In genomic region chr1:156281281-156282142, GRCh38 we compare ENCODE assay signal across 8 cellular contexts. TPM values are rescaled to one million over a fixed set of nuclear protein-coding genes. Genes with fewer than 3 reads are reported as not detected.
A peak's percentile ranks its signal among the peaks of the same experiment; 100 is the strongest.
DNase-seq lines count a peak whose midpoint lies in the region; ATAC-seq and TF ChIP-seq lines count a peak whose summit lies in the region.

No MANE protein-coding gene starts in this region.

- peaks cover 7% of the 10 kb centered on the region for H3F3A ChIP-seq in MM.1S (ENCODE audit: insufficient read depth, low read length)

- no peak overlapping the region for H3K4ac ChIP-seq in neuronal stem cell (ENCODE audit: low read length)

- CTCF ChIA-PET in BJ (lab: Yijun Ruan, JAX), result interaction anchor here (0.6 to 1.8 kb wide), 3 partner anchors 10 to 182 kb away, joined by 3 to 6 read pairs (median 6); no protein-coding TSS in a partner anchor
- CTCF ChIA-PET in activated CD8-positive, alpha-beta T cell treated with anti-CD3 and anti-CD28 coated beads for 36 hours (lab: Charles Lee), result interaction anchor here (1.3 to 6.1 kb wide), 10 partner anchors 9 to 151 kb away, joined by 3 to 37 read pairs (median 6); partner anchors contain the start of gene CCT3

- no peak overlapping the region for H4K8ac ChIP-seq in neuronal stem cell (ENCODE audit: low read depth, low read length)

- peaks cover 41% of the 10 kb centered on the region for H3K36me3 Mint-ChIP-seq in activated CD8-positive, alpha-beta T cell treated with anti-CD3 and anti-CD28 coated beads for 36 hours (ENCODE audit: low read depth)

- H2BK120ac ChIP-seq in neuronal stem cell (ENCODE audit: low read depth, low read length), result no peak overlapping the region

- peaks cover 23% of the 10 kb centered on the region; the same call in 1 of the 2 replicates for H3K4me1 ChIP-seq in MM.1S (ENCODE audit: low read length)
- peaks cover 5% of the 10 kb centered on the region for H3K4me1 ChIP-seq in fibroblast of lung (ENCODE audit: control insufficient read depth, extremely low read depth, insufficient read depth, low read length)
- H3K4me1 ChIP-seq in neuronal stem cell (ENCODE audit: control insufficient read depth in 2 of 2, insufficient read depth in 1 of 2, low read depth in 1 of 2, low read length in 2 of 2), result peaks cover 11 to 12% of the 10 kb centered on the region in 2 donors
- peaks cover 0 to 8% of the 10 kb centered on the region in 2 donors for H3K4me1 ChIP-seq in aorta (ENCODE audit: control insufficient read depth in 1 of 2, insufficient read depth in 2 of 2, low read length in 2 of 2)

- ATAC-seq in activated CD8-positive, alpha-beta T cell treated with anti-CD3 and anti-CD28 coated beads for 36 hours, result peak; percentile 74
- ATAC-seq in aorta (ENCODE audit: low FRiP score), result no peak

- H2BK15ac ChIP-seq in neuronal stem cell (ENCODE audit: low read length), result no peak overlapping the region

- H3K79me2 ChIP-seq in MM.1S (ENCODE audit: low read length) (peaks cover 83% of the 10 kb centered on the region), fibroblast of lung (ENCODE audit: control insufficient read depth, insufficient read depth, low read length) (peaks cover 38% of the 10 kb centered on the region)

- H3K14ac ChIP-seq in neuronal stem cell (ENCODE audit: low read length), result no peak overlapping the region

- H3K79me1 ChIP-seq in neuronal stem cell (ENCODE audit: low read depth, low read length), result peaks cover 7% of the 10 kb centered on the region

- no peak overlapping the region for H3K23ac ChIP-seq in neuronal stem cell (ENCODE audit: low read depth, low read length, poor library complexity)

- no peak overlapping the region for H2AK5ac ChIP-seq in neuronal stem cell (ENCODE audit: low read depth, low read length)

- peak overlapping the region; percentile 56; the same call in 1 of the 2 replicates for H2AFZ ChIP-seq in MM.1S (ENCODE audit: low read length)
- H2AFZ ChIP-seq in fibroblast of lung (ENCODE audit: low read length), result no peak overlapping the region
- peak overlapping the region; percentile 96 for H2AFZ ChIP-seq in neuronal stem cell (ENCODE audit: low read length)

- H3K27me3 Mint-ChIP-seq in activated CD8-positive, alpha-beta T cell treated with anti-CD3 and anti-CD28 coated beads for 36 hours, result no peaks in the 10 kb centered on the region

- H3K4me3 ChIP-seq in BJ (ENCODE audit: low read depth, low read length), result peak overlapping the region; percentile 90
- H3K4me3 ChIP-seq in MM.1S (ENCODE audit: low read length), result peak overlapping the region; percentile 84
- H3K4me3 ChIP-seq in fibroblast of lung (replicated peaks in 1 of 4; ENCODE audit: control extremely low read depth in 1 of 4, insufficient read depth in 1 of 4, low read depth in 3 of 4, low read length in 4 of 4), result peak overlapping the region; percentile 58 to 98 (median 91)
- H3K4me3 ChIP-seq in neuronal stem cell (ENCODE audit: low read length in 2 of 2), result peak overlapping the region; percentile 84 to 90
- H3K4me3 ChIP-seq in aorta (ENCODE audit: low read length in 2 of 2), result peak overlapping the region; percentile 67 to 90

- intact Hi-C loops in activated CD8-positive, alpha-beta T cell treated with anti-CD3 and anti-CD28 coated beads for 36 hours (cut with micrococcal nuclease), result loop anchor here (2.0 kb wide), 1 partner anchor 55 kb away; no protein-coding TSS in a partner anchor
- intact Hi-C loops in aorta (cut with DNase I), result no loop called here

- H2BK12ac ChIP-seq in neuronal stem cell (ENCODE audit: low read length), result no peak overlapping the region

- H3K9me3 Mint-ChIP-seq in activated CD8-positive, alpha-beta T cell treated with anti-CD3 and anti-CD28 coated beads for 36 hours, result no peaks in the 10 kb centered on the region

- H3K4me3 Mint-ChIP-seq in activated CD8-positive, alpha-beta T cell treated with anti-CD3 and anti-CD28 coated beads for 36 hours, result peak overlapping the region; percentile 99

- H3K36me3 ChIP-seq in BJ (ENCODE audit: control insufficient read depth, insufficient read depth, low read length) (peaks cover 6% of the 10 kb centered on the region), MM.1S (replicated peaks; ENCODE audit: insufficient read depth, low read length) (peaks cover 21% of the 10 kb centered on the region), fibroblast of lung (ENCODE audit: control insufficient read depth, insufficient read depth, low read length) (peaks cover 15% of the 10 kb centered on the region), neuronal stem cell (replicated peaks in 1 of 2; ENCODE audit: control insufficient read depth in 2 of 2, insufficient read depth in 2 of 2, low read length in 2 of 2) (peaks cover 26 to 45% of the 10 kb centered on the region in 2 donors), aorta (ENCODE audit: control insufficient read depth in 1 of 2, insufficient read depth in 2 of 2, low read length in 1 of 2) (peaks cover 0 to 2% of the 10 kb centered on the region in 2 donors)

- H3K4me2 ChIP-seq in MM.1S (ENCODE audit: low read depth, low read length) (peak overlapping the region; percentile 90), fibroblast of lung (ENCODE audit: extremely low read depth, insufficient read depth, low read length) (peak overlapping the region; percentile 98), neuronal stem cell (ENCODE audit: insufficient read depth, low read length, poor library complexity, severe bottlenecking) (peak overlapping the region; percentile 64)

- peak overlapping the region; percentile 94 for H3K27ac Mint-ChIP-seq in activated CD8-positive, alpha-beta T cell treated with anti-CD3 and anti-CD28 coated beads for 36 hours

- no CpG with 5 or more reads among the region's 20 CpGs for WGBS in neuronal stem cell (ENCODE audit: extremely low coverage in 2 of 2, insufficient read length in 2 of 2, insufficient replicate concordance in 1 of 2), 2 donors
- WGBS in aorta, 2 donors, result 9 to 11% methylated on average over 20 of the region's 20 CpGs

- no peak overlapping the region for H4K91ac ChIP-seq in neuronal stem cell (ENCODE audit: low read depth, low read length, poor library complexity)

- POLR2A ChIA-PET in BJ (lab: Charles Lee), result no interaction called here
- POLR2A ChIA-PET in activated CD8-positive, alpha-beta T cell treated with anti-CD3 and anti-CD28 coated beads for 36 hours (lab: Charles Lee), result interaction anchor here (0.6 to 5.1 kb wide), 28 partner anchors 9 to 315 kb away, joined by 3 to 50 read pairs (median 4); partner anchors contain the start of genes CCT3, GLMP, PMF1 and TSACC

- 0 out of 2 replicates have a peak, but pooled peaks cover 3% of the 10 kb centered on the region for H4K20me1 ChIP-seq in MM.1S (ENCODE audit: insufficient read depth, low read length)
- H4K20me1 ChIP-seq in fibroblast of lung (ENCODE audit: control insufficient read depth, extremely low read depth, insufficient read depth, low read length), result peaks cover 2% of the 10 kb centered on the region

- H3K9me3 ChIP-seq in MM.1S (replicated peaks; ENCODE audit: insufficient read depth, low read length) (no peaks in the 10 kb centered on the region), fibroblast of lung (ENCODE audit: control insufficient read depth, insufficient read depth, low read depth, low read length) (no peaks in the 10 kb centered on the region), neuronal stem cell (replicated peaks in 1 of 2; ENCODE audit: control insufficient read depth in 2 of 2, insufficient read depth in 1 of 2, low read depth in 1 of 2, low read length in 2 of 2) (no peaks in the 10 kb centered on the region), aorta (ENCODE audit: control insufficient read depth, low read length) (no peaks in the 10 kb centered on the region)

- H3K9me2 ChIP-seq in MM.1S (replicated peaks; ENCODE audit: insufficient read depth, low read length), result no peaks in the 10 kb centered on the region

- no peak overlapping the region for H3K18ac ChIP-seq in neuronal stem cell (ENCODE audit: low read length)

- H2BK5ac ChIP-seq in neuronal stem cell (ENCODE audit: low read length), result no peak overlapping the region

- H3K4me1 Mint-ChIP-seq in activated CD8-positive, alpha-beta T cell treated with anti-CD3 and anti-CD28 coated beads for 36 hours (ENCODE audit: low read depth), result peaks cover 32% of the 10 kb centered on the region

- DNase-seq in BJ (ENCODE audit: low read depth) (no peak), GM19238 (ENCODE audit: insufficient read length, low spot score) (peak; percentile 33), MM.1S (peak; percentile 91), fibroblast of lung (ENCODE audit: low read depth in 2 of 2) (peak; percentile 31 to 57), neuronal stem cell (ENCODE audit: low spot score) (no peak), aorta (peak in 1 of 2 donors; percentile 57), SW 1271 (lab: John Stamatoyannopoulos, UW) (no peak)
- peak; percentile 83 for DNase-seq in activated CD8-positive, alpha-beta T cell treated with anti-CD3 and anti-CD28 coated beads for 36 hours

- peak; percentile 20; the same call in 1 of the 2 replicates for TF ChIP-seq CTCF in BJ (IDR thresholded peaks at IDR 0.05; ENCODE audit: insufficient read depth, low read depth, low read length)
- peak; percentile 43 for TF ChIP-seq CTCF in MM.1S (IDR thresholded peaks at IDR 0.05; ENCODE audit: low read length)
- no peak for TF ChIP-seq CTCF in activated CD8-positive, alpha-beta T cell treated with anti-CD3 and anti-CD28 coated beads for 36 hours (IDR thresholded peaks at IDR 0.05)
- TF ChIP-seq CTCF in fibroblast of lung (conservative IDR thresholded peaks at IDR 0.05 in 1 of 2, IDR thresholded peaks at IDR 0.05 in 1 of 2; ENCODE audit: low read depth in 1 of 2, low read length in 2 of 2), result no peak

- H3K9ac ChIP-seq in MM.1S (ENCODE audit: low read length), result peak overlapping the region; percentile 79
- H3K9ac ChIP-seq in fibroblast of lung (ENCODE audit: insufficient read depth, low read length), result peak overlapping the region; percentile 87
- no peak overlapping the region for H3K9ac ChIP-seq in neuronal stem cell (ENCODE audit: low read depth, low read length, poor library complexity)

- peak overlapping the region; percentile 68 for H3K27ac ChIP-seq in MM.1S (ENCODE audit: low read length)
- peak overlapping the region; percentile 68 for H3K27ac ChIP-seq in fibroblast of lung (ENCODE audit: insufficient read depth, low read length)
- no peak overlapping the region for H3K27ac ChIP-seq in neuronal stem cell (replicated peaks; ENCODE audit: low read length)
- H3K27ac ChIP-seq in aorta (ENCODE audit: low read depth in 1 of 2, low read length in 2 of 2), result no peak overlapping the region

- H3K27me3 ChIP-seq in BJ (ENCODE audit: control insufficient read depth, insufficient read depth, low read length), result no peaks in the 10 kb centered on the region
- H3K27me3 ChIP-seq in MM.1S (replicated peaks; ENCODE audit: insufficient read depth, low read length), result no peaks in the 10 kb centered on the region
- H3K27me3 ChIP-seq in fibroblast of lung (ENCODE audit: control insufficient read depth, insufficient read depth, low read length), result no peaks in the 10 kb centered on the region
- no peaks in the 10 kb centered on the region for H3K27me3 ChIP-seq in neuronal stem cell (ENCODE audit: control insufficient read depth in 3 of 3, insufficient read depth in 3 of 3, low read depth in 1 of 3, low read length in 3 of 3)
- H3K27me3 ChIP-seq in aorta (ENCODE audit: control insufficient read depth in 1 of 2, insufficient read depth in 2 of 2, low read length in 1 of 2), result no peaks in the 10 kb centered on the region

RNA-seq across cellular contexts. Expression of gene SMG5, which starts 1.1 kb away (rescaled TPM):
- polyA plus RNA-seq in BJ (2011; rRNA removed) (22.8 and 32.6 TPM in 2 replicates), fibroblast of lung (18.6 and 21.6 TPM in 2 replicates), aorta (10 to 100 TPM; 21.9 to 34.7 TPM)
- 17.8 and 19.3 TPM in 2 replicates for polyA minus RNA-seq in BJ (2011; rRNA and poly(A)+ RNA removed)
- 10 to 100 TPM; 70.3 to 70.7 TPM for total RNA-seq in activated CD8-positive, alpha-beta T cell treated with anti-CD3 and anti-CD28 coated beads for 36 hours
- total RNA-seq in fibroblast of lung (47.3 and 65.9 TPM in 2 replicates), aorta (10 to 100 TPM; 47.2 to 58.6 TPM)
- polyA plus RNA-seq in fibroblast of lung (2012), result 31.6 and 34.8 TPM in 2 replicates
- polyA minus RNA-seq in fibroblast of lung (ENCODE audit: low replicate concordance), result 48.8 and 65.7 TPM in 2 replicates
- 36.6 TPM for polyA plus RNA-seq in neuronal stem cell (2013, experiment 1 of 2)
- polyA plus RNA-seq in neuronal stem cell (2013, experiment 2 of 2), result 35.4 TPM

RNA-seq across cellular contexts. Expression of gene TMEM79, which starts 2.6 kb away (rescaled TPM):
- polyA plus RNA-seq in BJ (2011; rRNA removed) (2.3 and 3.3 TPM in 2 replicates), fibroblast of lung (1.1 and 1.5 TPM in 2 replicates), aorta (1 to 10 TPM; 1.4 to 2.1 TPM)
- 1.9 and 2.4 TPM in 2 replicates for polyA minus RNA-seq in BJ (2011; rRNA and poly(A)+ RNA removed)
- total RNA-seq in activated CD8-positive, alpha-beta T cell treated with anti-CD3 and anti-CD28 coated beads for 36 hours, result 1 to 10 TPM; 8.0 to 8.2 TPM
- total RNA-seq in fibroblast of lung (2.8 and 3.6 TPM in 2 replicates), aorta (1 to 10 TPM; 1.2 to 2.6 TPM)
- polyA plus RNA-seq in fibroblast of lung (2012), result 2.6 and 3.0 TPM in 2 replicates
- 2.7 and 3.3 TPM in 2 replicates for polyA minus RNA-seq in fibroblast of lung (ENCODE audit: low replicate concordance)
- 1.4 TPM for polyA plus RNA-seq in neuronal stem cell (2013, experiment 1 of 2)
- 1.5 TPM for polyA plus RNA-seq in neuronal stem cell (2013, experiment 2 of 2)

RNA-seq across cellular contexts. Expression of gene GLMP, which starts 14.0 kb away (rescaled TPM):
- polyA plus RNA-seq in BJ (2011; rRNA removed) (31.9 and 41.1 TPM in 2 replicates), fibroblast of lung (40.4 and 46.3 TPM in 2 replicates), aorta (10 to 100 TPM; 42.2 to 57.1 TPM)
- polyA minus RNA-seq in BJ (2011; rRNA and poly(A)+ RNA removed), result 13.9 and 23.6 TPM in 2 replicates
- 10 to 100 TPM in 1 of 2 experiments, 1 to 10 TPM in 1; 9.3 to 11.3 TPM for total RNA-seq in activated CD8-positive, alpha-beta T cell treated with anti-CD3 and anti-CD28 coated beads for 36 hours
- total RNA-seq in fibroblast of lung (71.9 and 93.5 TPM in 2 replicates), aorta (10 to 100 TPM; 36.4 to 50.8 TPM)
- 88.1 and 96.7 TPM in 2 replicates for polyA plus RNA-seq in fibroblast of lung (2012)
- polyA minus RNA-seq in fibroblast of lung (ENCODE audit: low replicate concordance), result 56.0 and 75.1 TPM in 2 replicates
- 40.3 TPM for polyA plus RNA-seq in neuronal stem cell (2013, experiment 1 of 2)
- 39.2 TPM for polyA plus RNA-seq in neuronal stem cell (2013, experiment 2 of 2)

RNA-seq across cellular contexts. Expression of gene VHLL, which starts 17.6 kb away (rescaled TPM):
- not detected in 2 replicates for polyA plus RNA-seq in BJ (2011; rRNA removed)
- not detected in 2 replicates for polyA minus RNA-seq in BJ (2011; rRNA and poly(A)+ RNA removed)
- under 1 TPM in 1 of 2 experiments, not detected in 1; 0.43 TPM for total RNA-seq in activated CD8-positive, alpha-beta T cell treated with anti-CD3 and anti-CD28 coated beads for 36 hours
- not detected in 2 replicates for total RNA-seq in fibroblast of lung
- not detected in 2 replicates for polyA plus RNA-seq in fibroblast of lung
- not detected in 2 replicates for polyA plus RNA-seq in fibroblast of lung (2012)
- not detected in 2 replicates for polyA minus RNA-seq in fibroblast of lung (ENCODE audit: low replicate concordance)
- polyA plus RNA-seq in neuronal stem cell (2013, experiment 1 of 2), result not detected
- polyA plus RNA-seq in neuronal stem cell (2013, experiment 2 of 2), result 0.08 TPM
- total RNA-seq in aorta, result not detected
- polyA plus RNA-seq in aorta, result not detected

RNA-seq across cellular contexts. Expression of gene PAQR6, which starts 33.7 kb away (rescaled TPM):
- polyA plus RNA-seq in BJ (2011; rRNA removed), result 0.06 and 0.18 TPM in 2 replicates
- not detected in 2 replicates for polyA minus RNA-seq in BJ (2011; rRNA and poly(A)+ RNA removed)
- 1 to 10 TPM; 4.7 to 5.0 TPM for total RNA-seq in activated CD8-positive, alpha-beta T cell treated with anti-CD3 and anti-CD28 coated beads for 36 hours
- 0.26 and 0.33 TPM in 2 replicates for total RNA-seq in fibroblast of lung
- 0.05 and 0.17 TPM in 2 replicates for polyA plus RNA-seq in fibroblast of lung
- polyA plus RNA-seq in fibroblast of lung (2012), result 0.27 and 0.33 TPM in 2 replicates
- not detected in 2 replicates for polyA minus RNA-seq in fibroblast of lung (ENCODE audit: low replicate concordance)
- polyA plus RNA-seq in neuronal stem cell (2013, experiment 1 of 2), result 8.8 TPM
- 8.7 TPM for polyA plus RNA-seq in neuronal stem cell (2013, experiment 2 of 2)
- total RNA-seq in aorta, result 1 to 10 TPM in 1 of 2 donors, under 1 TPM in 1; 0.81 to 2.8 TPM
- polyA plus RNA-seq in aorta, result 1 to 10 TPM in 1 of 2 donors, not detected in 1; 2.3 TPM

Comparison
In these comparisons a context has a peak if more than half of its experiments do, and no peak if none do; other contexts are left out.
1. DNase-seq: peak in GM19238 (single experiment), MM.1S (single experiment), activated CD8-positive, alpha-beta T cell treated with anti-CD3 and anti-CD28 coated beads for 36 hours (single experiment) and fibroblast of lung (2 of 2); none in BJ (single experiment), neuronal stem cell (single experiment) and SW 1271 (0 of 2).
2. CTCF ChIP-seq: peak in BJ (single experiment) and MM.1S (single experiment); none in activated CD8-positive, alpha-beta T cell treated with anti-CD3 and anti-CD28 coated beads for 36 hours (single experiment) and fibroblast of lung (0 of 2).
3. H3K27ac ChIP-seq: peak in MM.1S (single experiment) and fibroblast of lung (single experiment); none in neuronal stem cell (single experiment) and aorta (0 of 2).
4. Peak in every context shown above with its lines, with median percentiles within 50 percentile points of each other: H3K4me3 ChIP-seq and H3K4me2 ChIP-seq.